Comparison of ENCODE assay signal across 1 cellular context in the genomic region with DNA sequence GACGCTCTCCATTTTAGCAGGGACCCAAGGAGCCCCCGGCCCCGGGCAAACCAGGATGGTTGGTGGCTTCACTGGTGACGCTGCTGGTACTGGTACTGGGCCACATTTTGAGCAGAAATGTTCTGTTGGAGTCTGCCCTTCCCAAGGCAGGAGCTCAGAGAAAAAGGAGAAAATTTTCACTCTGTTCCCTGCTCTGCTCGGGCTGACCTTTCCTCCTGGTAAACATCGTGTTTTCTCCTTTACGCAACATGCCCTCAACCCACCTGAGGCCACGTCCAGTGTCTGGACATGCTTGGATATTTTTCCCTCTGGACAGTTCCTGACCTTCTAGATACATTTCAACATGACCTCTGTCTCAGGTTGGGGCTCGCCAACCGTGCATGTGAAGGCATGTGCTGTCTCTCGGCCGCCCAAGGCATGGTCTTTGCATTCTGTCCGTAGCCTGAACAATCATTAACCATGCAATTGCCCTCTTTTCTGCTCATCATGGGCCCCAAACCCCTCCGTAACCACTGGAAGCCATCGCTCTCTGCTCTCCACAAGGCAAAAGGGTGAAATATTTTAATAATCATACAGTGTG.
TF ChIP-seq lines count a peak whose summit lies in the region.

No MANE protein-coding gene starts in this region.

TF ChIP-seq in HepG2, 621 proteins besides CTCF, POLR2A, EP300 and RAD21 (continued from another document and continues in another):
- TF ChIP-seq HNF1A (IDR thresholded peaks at IDR 0.05; ENCODE audit: low read depth) (peak; percentile 97), HNF1A (CRISPR knock-in tag; IDR thresholded peaks at IDR 0.05; ENCODE audit: borderline replicate concordance) (peak; percentile 99), CEBPG (CRISPR knock-in tag; IDR thresholded peaks at IDR 0.05) (peak; percentile 98), NR2F2 (IDR thresholded peaks at IDR 0.05; ENCODE audit: borderline replicate concordance, low read depth) (peak; percentile 97), KDM5A (IDR thresholded peaks at IDR 0.05; ENCODE audit: borderline replicate concordance, low read length) (no peak), THRA (CRISPR knock-in tag; IDR thresholded peaks at IDR 0.05; ENCODE audit: borderline replicate concordance) (peak; percentile 99), ZNF746 (CRISPR knock-in tag; IDR thresholded peaks at IDR 0.05) (peak; percentile 89), RARA (CRISPR knock-in tag; IDR thresholded peaks at IDR 0.05) (peak; percentile 100), BORCS8-MEF2B (CRISPR knock-in tag; IDR thresholded peaks at IDR 0.05) (peak; percentile 95), AFF4 (CRISPR knock-in tag; IDR thresholded peaks at IDR 0.05) (peak; percentile 88; the same call in 1 of the 2 replicates), KDM2A (CRISPR knock-in tag; IDR thresholded peaks at IDR 0.05; ENCODE audit: borderline replicate concordance, low read depth) (peak; percentile 85), ZNF263 (CRISPR knock-in tag; IDR thresholded peaks at IDR 0.05) (peak; percentile 78), MTA1 (CRISPR knock-in tag; IDR thresholded peaks at IDR 0.05; ENCODE audit: borderline replicate concordance) (peak; percentile 93), ZKSCAN1 (IDR thresholded peaks at IDR 0.05; ENCODE audit: low read length) (0 out of 2 replicates have a peak, but pooled peaks have one; percentile 16), NONO (IDR thresholded peaks at IDR 0.05) (no peak), NONO (CRISPR knock-in tag; conservative IDR thresholded peaks at IDR 0.05) (peak; percentile 98), ZNF331 (CRISPR knock-in tag; IDR thresholded peaks at IDR 0.05) (peak; percentile 98), ZNF24 (IDR thresholded peaks at IDR 0.05) (peak; percentile 20; the same call in 1 of the 2 replicates), ADNP (CRISPR knock-in tag; IDR thresholded peaks at IDR 0.05) (no peak), ZGPAT (CRISPR knock-in tag; IDR thresholded peaks at IDR 0.05) (peak; percentile 99), DMAP1 (CRISPR knock-in tag; IDR thresholded peaks at IDR 0.05) (peak; percentile 92), ZNF230 (CRISPR knock-in tag; IDR thresholded peaks at IDR 0.05) (peak; percentile 97; the same call in 1 of the 2 replicates), TBP (CRISPR knock-in tag; IDR thresholded peaks at IDR 0.05) (no peak), TBX2 (CRISPR knock-in tag; IDR thresholded peaks at IDR 0.05; ENCODE audit: borderline replicate concordance) (peak; percentile 97), CCDC6 (CRISPR knock-in tag; IDR thresholded peaks at IDR 0.05) (peak; percentile 96), HMGA1 (CRISPR knock-in tag; conservative IDR thresholded peaks at IDR 0.05) (no peak), ZBTB21 (CRISPR knock-in tag; IDR thresholded peaks at IDR 0.05) (peak; percentile 47), MIER2 (CRISPR knock-in tag; IDR thresholded peaks at IDR 0.05) (peak; percentile 91), ZNF101 (CRISPR knock-in tag; IDR thresholded peaks at IDR 0.05; ENCODE audit: borderline replicate concordance, low read depth) (0 out of 2 replicates have a peak, but pooled peaks have one; percentile 36), JUN (CRISPR knock-in tag; IDR thresholded peaks at IDR 0.05) (peak; percentile 76; the same call in 1 of the 2 replicates), SNRNP70 (IDR thresholded peaks at IDR 0.05; ENCODE audit: low read depth, low read length) (no peak), AHR (CRISPR knock-in tag; IDR thresholded peaks at IDR 0.05) (peak; percentile 97), ZNF703 (CRISPR knock-in tag; IDR thresholded peaks at IDR 0.05; ENCODE audit: borderline replicate concordance) (0 out of 2 replicates have a peak, but pooled peaks have one; percentile 59), FOXC1 (CRISPR knock-in tag; IDR thresholded peaks at IDR 0.05; ENCODE audit: borderline replicate concordance) (peak; percentile 92), SOX13 (IDR thresholded peaks at IDR 0.05) (peak; percentile 63; the same call in 1 of the 2 replicates), SOX13 (CRISPR knock-in tag; conservative IDR thresholded peaks at IDR 0.05 in 1 of 2, IDR thresholded peaks at IDR 0.05 in 1 of 2) (peak in 1 of 2 experiments; percentile 94; a peak in 2 of 4 replicates), ARNT (IDR thresholded peaks at IDR 0.05) (no peak), SMC3 (IDR thresholded peaks at IDR 0.05; ENCODE audit: low read length) (no peak; the same call in none of the 2 replicates), ZNF430 (CRISPR knock-in tag; IDR thresholded peaks at IDR 0.05) (peak; percentile 71; the same call in 1 of the 2 replicates), ZNF569 (CRISPR knock-in tag; IDR thresholded peaks at IDR 0.05; ENCODE audit: borderline replicate concordance) (no peak)
- TF ChIP-seq, protein P1, sequence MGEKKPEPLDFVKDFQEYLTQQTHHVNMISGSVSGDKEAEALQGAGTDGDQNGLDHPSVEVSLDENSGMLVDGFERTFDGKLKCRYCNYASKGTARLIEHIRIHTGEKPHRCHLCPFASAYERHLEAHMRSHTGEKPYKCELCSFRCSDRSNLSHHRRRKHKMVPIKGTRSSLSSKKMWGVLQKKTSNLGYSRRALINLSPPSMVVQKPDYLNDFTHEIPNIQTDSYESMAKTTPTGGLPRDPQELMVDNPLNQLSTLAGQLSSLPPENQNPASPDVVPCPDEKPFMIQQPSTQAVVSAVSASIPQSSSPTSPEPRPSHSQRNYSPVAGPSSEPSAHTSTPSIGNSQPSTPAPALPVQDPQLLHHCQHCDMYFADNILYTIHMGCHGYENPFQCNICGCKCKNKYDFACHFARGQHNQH (CRISPR knock-in tag; IDR thresholded peaks at IDR 0.05), result peak; percentile 99
- TF ChIP-seq, protein P2, sequence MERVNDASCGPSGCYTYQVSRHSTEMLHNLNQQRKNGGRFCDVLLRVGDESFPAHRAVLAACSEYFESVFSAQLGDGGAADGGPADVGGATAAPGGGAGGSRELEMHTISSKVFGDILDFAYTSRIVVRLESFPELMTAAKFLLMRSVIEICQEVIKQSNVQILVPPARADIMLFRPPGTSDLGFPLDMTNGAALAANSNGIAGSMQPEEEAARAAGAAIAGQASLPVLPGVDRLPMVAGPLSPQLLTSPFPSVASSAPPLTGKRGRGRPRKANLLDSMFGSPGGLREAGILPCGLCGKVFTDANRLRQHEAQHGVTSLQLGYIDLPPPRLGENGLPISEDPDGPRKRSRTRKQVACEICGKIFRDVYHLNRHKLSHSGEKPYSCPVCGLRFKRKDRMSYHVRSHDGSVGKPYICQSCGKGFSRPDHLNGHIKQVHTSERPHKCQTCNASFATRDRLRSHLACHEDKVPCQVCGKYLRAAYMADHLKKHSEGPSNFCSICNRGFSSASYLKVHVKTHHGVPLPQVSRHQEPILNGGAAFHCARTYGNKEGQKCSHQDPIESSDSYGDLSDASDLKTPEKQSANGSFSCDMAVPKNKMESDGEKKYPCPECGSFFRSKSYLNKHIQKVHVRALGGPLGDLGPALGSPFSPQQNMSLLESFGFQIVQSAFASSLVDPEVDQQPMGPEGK (CRISPR knock-in tag; IDR thresholded peaks at IDR 0.05), result peak; percentile 90
- TF ChIP-seq, protein P3, sequence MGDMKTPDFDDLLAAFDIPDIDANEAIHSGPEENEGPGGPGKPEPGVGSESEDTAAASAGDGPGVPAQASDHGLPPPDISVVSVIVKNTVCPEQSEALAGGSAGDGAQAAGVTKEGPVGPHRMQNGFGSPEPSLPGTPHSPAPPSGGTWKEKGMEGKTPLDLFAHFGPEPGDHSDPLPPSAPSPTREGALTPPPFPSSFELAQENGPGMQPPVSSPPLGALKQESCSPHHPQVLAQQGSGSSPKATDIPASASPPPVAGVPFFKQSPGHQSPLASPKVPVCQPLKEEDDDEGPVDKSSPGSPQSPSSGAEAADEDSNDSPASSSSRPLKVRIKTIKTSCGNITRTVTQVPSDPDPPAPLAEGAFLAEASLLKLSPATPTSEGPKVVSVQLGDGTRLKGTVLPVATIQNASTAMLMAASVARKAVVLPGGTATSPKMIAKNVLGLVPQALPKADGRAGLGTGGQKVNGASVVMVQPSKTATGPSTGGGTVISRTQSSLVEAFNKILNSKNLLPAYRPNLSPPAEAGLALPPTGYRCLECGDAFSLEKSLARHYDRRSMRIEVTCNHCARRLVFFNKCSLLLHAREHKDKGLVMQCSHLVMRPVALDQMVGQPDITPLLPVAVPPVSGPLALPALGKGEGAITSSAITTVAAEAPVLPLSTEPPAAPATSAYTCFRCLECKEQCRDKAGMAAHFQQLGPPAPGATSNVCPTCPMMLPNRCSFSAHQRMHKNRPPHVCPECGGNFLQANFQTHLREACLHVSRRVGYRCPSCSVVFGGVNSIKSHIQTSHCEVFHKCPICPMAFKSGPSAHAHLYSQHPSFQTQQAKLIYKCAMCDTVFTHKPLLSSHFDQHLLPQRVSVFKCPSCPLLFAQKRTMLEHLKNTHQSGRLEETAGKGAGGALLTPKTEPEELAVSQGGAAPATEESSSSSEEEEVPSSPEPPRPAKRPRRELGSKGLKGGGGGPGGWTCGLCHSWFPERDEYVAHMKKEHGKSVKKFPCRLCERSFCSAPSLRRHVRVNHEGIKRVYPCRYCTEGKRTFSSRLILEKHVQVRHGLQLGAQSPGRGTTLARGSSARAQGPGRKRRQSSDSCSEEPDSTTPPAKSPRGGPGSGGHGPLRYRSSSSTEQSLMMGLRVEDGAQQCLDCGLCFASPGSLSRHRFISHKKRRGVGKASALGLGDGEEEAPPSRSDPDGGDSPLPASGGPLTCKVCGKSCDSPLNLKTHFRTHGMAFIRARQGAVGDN (CRISPR knock-in tag; IDR thresholded peaks at IDR 0.05), result peak; percentile 92
